Comparison of ENCODE assay signal across 1 cellular context in genomic region chr19:1275260-1275975, GRCh38.
TF ChIP-seq lines count a peak whose summit lies in the region.

TSS of gene FAM174C (plus strand) at chr19:1275530. CDS start at chr19:1275550, 20 bp downstream.

TF ChIP-seq in WTC11, 78 proteins besides CTCF, POLR2A, EP300 and RAD21 (continued from another document and continues in another):
- TF ChIP-seq MAX (CRISPR knock-in tag; IDR thresholded peaks at IDR 0.05) (peak; percentile 57), RELA (CRISPR knock-in tag; IDR thresholded peaks at IDR 0.05; ENCODE audit: borderline replicate concordance) (peak; percentile 85; the same call in 1 of the 2 replicates), HMGA2 (CRISPR knock-in tag; IDR thresholded peaks at IDR 0.05) (no peak), TCF7 (CRISPR knock-in tag; IDR thresholded peaks at IDR 0.05; ENCODE audit: low read depth) (no peak; the same call in 1 of the 2 replicates), SP1 (CRISPR knock-in tag; conservative IDR thresholded peaks at IDR 0.05) (peak; percentile 91), PRRX2 (CRISPR knock-in tag; IDR thresholded peaks at IDR 0.05) (peak; percentile 87), CBFB (CRISPR knock-in tag; IDR thresholded peaks at IDR 0.05; ENCODE audit: low read depth) (peak; percentile 95), CREB1 (CRISPR knock-in tag; IDR thresholded peaks at IDR 0.05) (peak; percentile 9; the same call in 1 of the 2 replicates), KAT7 (CRISPR knock-in tag; IDR thresholded peaks at IDR 0.05; ENCODE audit: borderline replicate concordance) (peak; percentile 99), PRDM15 (CRISPR knock-in tag; IDR thresholded peaks at IDR 0.05) (no peak), ATF1 (CRISPR knock-in tag; IDR thresholded peaks at IDR 0.05) (peak; percentile 69; the same call in 1 of the 2 replicates), ESRRA (CRISPR knock-in tag; IDR thresholded peaks at IDR 0.05; ENCODE audit: borderline replicate concordance) (peak; percentile 27; the same call in 1 of the 2 replicates), JUN (CRISPR knock-in tag; IDR thresholded peaks at IDR 0.05) (peak; percentile 75; the same call in 1 of the 2 replicates), GABPB1 (CRISPR knock-in tag; IDR thresholded peaks at IDR 0.05) (0 out of 2 replicates have a peak, but pooled peaks have one; percentile 33), CREM (CRISPR knock-in tag; IDR thresholded peaks at IDR 0.05) (peak; percentile 76; the same call in 1 of the 2 replicates), NFYB (CRISPR knock-in tag; conservative IDR thresholded peaks at IDR 0.05; ENCODE audit: low read depth) (peak; percentile 71), ZNF416 (CRISPR knock-in tag; IDR thresholded peaks at IDR 0.05) (peak; percentile 93), TP53 (CRISPR knock-in tag; IDR thresholded peaks at IDR 0.05) (peak; percentile 86), ARID4B (CRISPR knock-in tag; IDR thresholded peaks at IDR 0.05; ENCODE audit: borderline replicate concordance) (peak; percentile 47; the same call in 1 of the 2 replicates), ZNF138 (CRISPR knock-in tag; conservative IDR thresholded peaks at IDR 0.05) (peak; percentile 94; the same call in 1 of the 2 replicates), MXD4 (CRISPR knock-in tag; IDR thresholded peaks at IDR 0.05; ENCODE audit: borderline replicate concordance) (no peak)
- TF ChIP-seq, protein P1, sequence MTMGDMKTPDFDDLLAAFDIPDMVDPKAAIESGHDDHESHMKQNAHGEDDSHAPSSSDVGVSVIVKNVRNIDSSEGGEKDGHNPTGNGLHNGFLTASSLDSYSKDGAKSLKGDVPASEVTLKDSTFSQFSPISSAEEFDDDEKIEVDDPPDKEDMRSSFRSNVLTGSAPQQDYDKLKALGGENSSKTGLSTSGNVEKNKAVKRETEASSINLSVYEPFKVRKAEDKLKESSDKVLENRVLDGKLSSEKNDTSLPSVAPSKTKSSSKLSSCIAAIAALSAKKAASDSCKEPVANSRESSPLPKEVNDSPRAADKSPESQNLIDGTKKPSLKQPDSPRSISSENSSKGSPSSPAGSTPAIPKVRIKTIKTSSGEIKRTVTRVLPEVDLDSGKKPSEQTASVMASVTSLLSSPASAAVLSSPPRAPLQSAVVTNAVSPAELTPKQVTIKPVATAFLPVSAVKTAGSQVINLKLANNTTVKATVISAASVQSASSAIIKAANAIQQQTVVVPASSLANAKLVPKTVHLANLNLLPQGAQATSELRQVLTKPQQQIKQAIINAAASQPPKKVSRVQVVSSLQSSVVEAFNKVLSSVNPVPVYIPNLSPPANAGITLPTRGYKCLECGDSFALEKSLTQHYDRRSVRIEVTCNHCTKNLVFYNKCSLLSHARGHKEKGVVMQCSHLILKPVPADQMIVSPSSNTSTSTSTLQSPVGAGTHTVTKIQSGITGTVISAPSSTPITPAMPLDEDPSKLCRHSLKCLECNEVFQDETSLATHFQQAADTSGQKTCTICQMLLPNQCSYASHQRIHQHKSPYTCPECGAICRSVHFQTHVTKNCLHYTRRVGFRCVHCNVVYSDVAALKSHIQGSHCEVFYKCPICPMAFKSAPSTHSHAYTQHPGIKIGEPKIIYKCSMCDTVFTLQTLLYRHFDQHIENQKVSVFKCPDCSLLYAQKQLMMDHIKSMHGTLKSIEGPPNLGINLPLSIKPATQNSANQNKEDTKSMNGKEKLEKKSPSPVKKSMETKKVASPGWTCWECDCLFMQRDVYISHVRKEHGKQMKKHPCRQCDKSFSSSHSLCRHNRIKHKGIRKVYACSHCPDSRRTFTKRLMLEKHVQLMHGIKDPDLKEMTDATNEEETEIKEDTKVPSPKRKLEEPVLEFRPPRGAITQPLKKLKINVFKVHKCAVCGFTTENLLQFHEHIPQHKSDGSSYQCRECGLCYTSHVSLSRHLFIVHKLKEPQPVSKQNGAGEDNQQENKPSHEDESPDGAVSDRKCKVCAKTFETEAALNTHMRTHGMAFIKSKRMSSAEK (CRISPR knock-in tag; IDR thresholded peaks at IDR 0.05; ENCODE audit: borderline replicate concordance) = no peak
- TF ChIP-seq, protein P2, sequence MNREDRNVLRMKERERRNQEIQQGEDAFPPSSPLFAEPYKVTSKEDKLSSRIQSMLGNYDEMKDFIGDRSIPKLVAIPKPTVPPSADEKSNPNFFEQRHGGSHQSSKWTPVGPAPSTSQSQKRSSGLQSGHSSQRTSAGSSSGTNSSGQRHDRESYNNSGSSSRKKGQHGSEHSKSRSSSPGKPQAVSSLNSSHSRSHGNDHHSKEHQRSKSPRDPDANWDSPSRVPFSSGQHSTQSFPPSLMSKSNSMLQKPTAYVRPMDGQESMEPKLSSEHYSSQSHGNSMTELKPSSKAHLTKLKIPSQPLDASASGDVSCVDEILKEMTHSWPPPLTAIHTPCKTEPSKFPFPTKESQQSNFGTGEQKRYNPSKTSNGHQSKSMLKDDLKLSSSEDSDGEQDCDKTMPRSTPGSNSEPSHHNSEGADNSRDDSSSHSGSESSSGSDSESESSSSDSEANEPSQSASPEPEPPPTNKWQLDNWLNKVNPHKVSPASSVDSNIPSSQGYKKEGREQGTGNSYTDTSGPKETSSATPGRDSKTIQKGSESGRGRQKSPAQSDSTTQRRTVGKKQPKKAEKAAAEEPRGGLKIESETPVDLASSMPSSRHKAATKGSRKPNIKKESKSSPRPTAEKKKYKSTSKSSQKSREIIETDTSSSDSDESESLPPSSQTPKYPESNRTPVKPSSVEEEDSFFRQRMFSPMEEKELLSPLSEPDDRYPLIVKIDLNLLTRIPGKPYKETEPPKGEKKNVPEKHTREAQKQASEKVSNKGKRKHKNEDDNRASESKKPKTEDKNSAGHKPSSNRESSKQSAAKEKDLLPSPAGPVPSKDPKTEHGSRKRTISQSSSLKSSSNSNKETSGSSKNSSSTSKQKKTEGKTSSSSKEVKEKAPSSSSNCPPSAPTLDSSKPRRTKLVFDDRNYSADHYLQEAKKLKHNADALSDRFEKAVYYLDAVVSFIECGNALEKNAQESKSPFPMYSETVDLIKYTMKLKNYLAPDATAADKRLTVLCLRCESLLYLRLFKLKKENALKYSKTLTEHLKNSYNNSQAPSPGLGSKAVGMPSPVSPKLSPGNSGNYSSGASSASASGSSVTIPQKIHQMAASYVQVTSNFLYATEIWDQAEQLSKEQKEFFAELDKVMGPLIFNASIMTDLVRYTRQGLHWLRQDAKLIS (CRISPR knock-in tag; IDR thresholded peaks at IDR 0.05; ENCODE audit: borderline replicate concordance) = peak; percentile 54; the same call in 1 of the 2 replicates
- TF ChIP-seq, protein P3, sequence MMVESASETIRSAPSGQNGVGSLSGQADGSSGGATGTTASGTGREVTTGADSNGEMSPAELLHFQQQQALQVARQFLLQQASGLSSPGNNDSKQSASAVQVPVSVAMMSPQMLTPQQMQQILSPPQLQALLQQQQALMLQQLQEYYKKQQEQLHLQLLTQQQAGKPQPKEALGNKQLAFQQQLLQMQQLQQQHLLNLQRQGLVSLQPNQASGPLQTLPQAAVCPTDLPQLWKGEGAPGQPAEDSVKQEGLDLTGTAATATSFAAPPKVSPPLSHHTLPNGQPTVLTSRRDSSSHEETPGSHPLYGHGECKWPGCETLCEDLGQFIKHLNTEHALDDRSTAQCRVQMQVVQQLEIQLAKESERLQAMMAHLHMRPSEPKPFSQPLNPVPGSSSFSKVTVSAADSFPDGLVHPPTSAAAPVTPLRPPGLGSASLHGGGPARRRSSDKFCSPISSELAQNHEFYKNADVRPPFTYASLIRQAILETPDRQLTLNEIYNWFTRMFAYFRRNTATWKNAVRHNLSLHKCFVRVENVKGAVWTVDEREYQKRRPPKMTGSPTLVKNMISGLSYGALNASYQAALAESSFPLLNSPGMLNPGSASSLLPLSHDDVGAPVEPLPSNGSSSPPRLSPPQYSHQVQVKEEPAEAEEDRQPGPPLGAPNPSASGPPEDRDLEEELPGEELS (CRISPR knock-in tag; IDR thresholded peaks at IDR 0.05) = peak; percentile 84; the same call in 1 of the 2 replicates
- TF ChIP-seq, protein P4, sequence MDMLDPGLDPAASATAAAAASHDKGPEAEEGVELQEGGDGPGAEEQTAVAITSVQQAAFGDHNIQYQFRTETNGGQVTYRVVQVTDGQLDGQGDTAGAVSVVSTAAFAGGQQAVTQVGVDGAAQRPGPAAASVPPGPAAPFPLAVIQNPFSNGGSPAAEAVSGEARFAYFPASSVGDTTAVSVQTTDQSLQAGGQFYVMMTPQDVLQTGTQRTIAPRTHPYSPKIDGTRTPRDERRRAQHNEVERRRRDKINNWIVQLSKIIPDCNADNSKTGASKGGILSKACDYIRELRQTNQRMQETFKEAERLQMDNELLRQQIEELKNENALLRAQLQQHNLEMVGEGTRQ (CRISPR knock-in tag; IDR thresholded peaks at IDR 0.05) = peak; percentile 100
- TF ChIP-seq, protein P5, sequence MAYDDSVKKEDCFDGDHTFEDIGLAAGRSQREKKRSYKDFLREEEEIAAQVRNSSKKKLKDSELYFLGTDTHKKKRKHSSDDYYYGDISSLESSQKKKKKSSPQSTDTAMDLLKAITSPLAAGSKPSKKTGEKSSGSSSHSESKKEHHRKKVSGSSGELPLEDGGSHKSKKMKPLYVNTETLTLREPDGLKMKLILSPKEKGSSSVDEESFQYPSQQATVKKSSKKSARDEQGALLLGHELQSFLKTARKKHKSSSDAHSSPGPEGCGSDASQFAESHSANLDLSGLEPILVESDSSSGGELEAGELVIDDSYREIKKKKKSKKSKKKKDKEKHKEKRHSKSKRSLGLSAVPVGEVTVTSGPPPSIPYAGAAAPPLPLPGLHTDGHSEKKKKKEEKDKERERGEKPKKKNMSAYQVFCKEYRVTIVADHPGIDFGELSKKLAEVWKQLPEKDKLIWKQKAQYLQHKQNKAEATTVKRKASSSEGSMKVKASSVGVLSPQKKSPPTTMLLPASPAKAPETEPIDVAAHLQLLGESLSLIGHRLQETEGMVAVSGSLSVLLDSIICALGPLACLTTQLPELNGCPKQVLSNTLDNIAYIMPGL (CRISPR knock-in tag; IDR thresholded peaks at IDR 0.05) = peak; percentile 72
- TF ChIP-seq, protein P6, sequence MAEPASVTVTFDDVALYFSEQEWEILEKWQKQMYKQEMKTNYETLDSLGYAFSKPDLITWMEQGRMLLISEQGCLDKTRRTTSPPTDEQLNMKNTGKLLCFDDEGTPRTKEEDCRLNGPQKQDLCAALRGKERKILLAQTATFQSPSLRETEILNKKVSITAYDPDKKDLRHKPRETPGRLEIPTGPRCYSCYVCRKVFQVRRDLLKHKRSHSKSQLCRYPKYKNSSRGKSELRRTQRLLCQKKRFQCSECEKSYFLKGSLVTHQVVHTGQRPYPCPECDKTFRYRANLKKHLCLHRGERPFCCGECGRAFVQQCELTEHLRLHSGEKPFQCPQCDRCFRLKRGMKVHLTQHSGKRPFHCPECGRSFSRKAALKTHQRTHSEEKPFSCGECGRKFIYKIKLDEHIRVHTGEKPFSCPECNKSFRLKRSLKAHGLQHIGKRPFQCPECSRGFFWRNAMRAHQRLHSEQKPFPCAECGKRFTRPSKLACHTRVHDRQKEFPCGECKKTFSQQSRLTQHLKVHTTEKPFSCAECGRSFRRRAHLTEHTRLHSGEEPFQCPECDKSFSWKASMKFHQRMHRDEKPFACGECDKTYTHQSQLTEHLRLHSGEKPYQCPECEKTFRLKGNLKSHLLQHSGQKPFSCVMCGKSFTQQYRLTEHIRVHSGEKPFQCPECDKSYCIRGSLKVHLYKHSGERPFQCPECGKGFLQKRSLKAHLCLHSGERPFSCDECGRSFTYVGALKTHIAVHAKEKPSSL (CRISPR knock-in tag; conservative IDR thresholded peaks at IDR 0.05) = no peak; the same call in 1 of the 2 replicates
